Comparison of ENCODE assay signal across 5 cellular contexts in genomic region chr5:133195250-133195649, GRCh38.
"Had no signal": no experiment of that assay in that cellular context is flagged by ENCODE, and none has a peak within 500 bp of the region (broad histone marks: within the 10 kb centered on the region; RNA-seq: fewer than 3 reads in every experiment).

No MANE protein-coding gene starts in this region.

- H3K27ac ChIP-seq: GM23248 had no signal

- DNase-seq: GM23248, GOT3, HCEC 1CT, IMR-90 had no signal

- H3K4me3 ChIP-seq: GM23248 had no signal

- FAIRE-seq: HTR-8/SVneo had no signal

- H3K9ac ChIP-seq: GM23248 had no signal
